18 cellular contexts compared by ENCODE assay signal in the genomic region with DNA sequence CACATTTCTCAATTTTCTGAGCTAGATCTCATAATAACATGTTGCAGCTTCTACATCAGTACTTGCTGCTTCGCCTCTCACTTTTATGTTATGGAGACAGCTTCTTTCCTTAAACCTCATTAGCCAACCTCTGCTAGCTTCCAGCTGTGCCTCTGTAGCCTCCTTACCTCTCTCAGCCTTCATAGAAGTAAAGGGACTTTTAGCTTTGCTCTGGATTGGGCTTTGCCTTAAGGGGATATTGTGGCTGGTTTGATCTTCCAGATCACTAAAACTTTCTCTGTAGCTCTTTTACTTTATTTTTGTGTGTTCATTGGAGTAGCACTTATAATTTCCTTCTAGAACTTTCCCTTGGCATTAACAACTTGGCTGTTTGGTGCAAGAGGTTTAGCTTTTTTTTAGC.
A peak's percentile ranks its signal among the peaks of the same experiment; 100 is the strongest.
DNase-seq lines count a peak whose midpoint lies in the region; ATAC-seq, FAIRE-seq and TF ChIP-seq lines count a peak whose summit lies in the region.
"Had no signal": no experiment of that assay in that cellular context is flagged by ENCODE, and none has a peak within 500 bp of the region (broad histone marks: within the 10 kb centered on the region; RNA-seq: fewer than 3 reads in every experiment).

No MANE protein-coding gene starts in this region.

- H3K27ac ChIP-seq in K562 (ENCODE audit: extremely low read depth, low read depth, low read length): no peak overlapping the region
- peak overlapping the region; percentile 39 for H3K27ac ChIP-seq in neutrophil
- H3K27ac ChIP-seq: A549 had no signal

- no peak for TF ChIP-seq RAD21 in K562 (CRISPR knock-in tag; conservative IDR thresholded peaks at IDR 0.05 in 1 of 2, IDR thresholded peaks at IDR 0.05 in 1 of 2)

- H2AFZ ChIP-seq in K562 (ENCODE audit: low read depth, low read length): no peak overlapping the region
- H2AFZ ChIP-seq: GM23338 had no signal

- no peaks in the 10 kb centered on the region for H3K27me3 Mint-ChIP-seq in activated T-cell treated with anti-CD3 and anti-CD28 coated beads, Interleukin-2, amount 50 U/mL, for 24 hours
- no peaks in the 10 kb centered on the region for H3K27me3 Mint-ChIP-seq in activated T-cell treated with anti-CD3 and anti-CD28 coated beads, Interleukin-2, amount 50 U/mL, for 72 hours (ENCODE audit: low read depth)
- H3K27me3 Mint-ChIP-seq: CD4-positive, alpha-beta memory T cell had no signal

- H3K9me3 ChIP-seq in K562 (replicated peaks; ENCODE audit: control insufficient read depth, insufficient read depth, low read depth, low read length): no peaks in the 10 kb centered on the region
- no peaks in the 10 kb centered on the region for H3K9me3 ChIP-seq in neutrophil
- H3K9me3 ChIP-seq: A549, Caco-2 had no signal

- no peak for DNase-seq in activated T-cell treated with anti-CD3 and anti-CD28 coated beads, Interleukin-2, amount 50 U/mL, for 24 hours
- DNase-seq in activated T-cell treated with anti-CD3 and anti-CD28 coated beads, Interleukin-2, amount 50 U/mL, for 72 hours: no peak
- no peak for DNase-seq in K562 (ENCODE audit: extremely low read depth in 1 of 4, low spot score in 3 of 4)
- no peak for DNase-seq in activated CD4-positive, alpha-beta T cell treated with anti-CD3 and anti-CD28 coated beads for 4 hours
- DNase-seq: 8988T; C1 segment of cervical spinal cord; Caco-2; CD4-positive, alpha-beta memory T cell; DMS153; EL; GDM1; H9 had no signal

- H3K27me3 ChIP-seq in K562 (ENCODE audit: control insufficient read depth in 2 of 2, insufficient read depth in 2 of 2, low read length in 2 of 2): no peaks in the 10 kb centered on the region
- H3K27me3 ChIP-seq in neutrophil: no peaks in the 10 kb centered on the region

- no peaks in the 10 kb centered on the region for H4K20me1 ChIP-seq in K562 (replicated peaks; ENCODE audit: control insufficient read depth, insufficient read depth, low read length)

- peaks cover 10% of the 10 kb centered on the region for H3K4me1 Mint-ChIP-seq in activated T-cell treated with anti-CD3 and anti-CD28 coated beads, Interleukin-2, amount 50 U/mL, for 24 hours (ENCODE audit: low read depth)
- peaks cover 5% of the 10 kb centered on the region for H3K4me1 Mint-ChIP-seq in activated T-cell treated with anti-CD3 and anti-CD28 coated beads, Interleukin-2, amount 50 U/mL, for 72 hours (ENCODE audit: low read depth)

- in situ Hi-C loops in K562 (cut with MboI): no loop called here

- no peaks in the 10 kb centered on the region for H3K9me3 Mint-ChIP-seq in activated T-cell treated with anti-CD3 and anti-CD28 coated beads, Interleukin-2, amount 50 U/mL, for 24 hours
- no peaks in the 10 kb centered on the region for H3K9me3 Mint-ChIP-seq in activated T-cell treated with anti-CD3 and anti-CD28 coated beads, Interleukin-2, amount 50 U/mL, for 72 hours
- H3K9me3 Mint-ChIP-seq: CD4-positive, alpha-beta memory T cell; GM23338; H9 had no signal

- 50% methylated on average over 1 of the region's 1 CpG for WGBS in K562 (ENCODE audit: insufficient coverage, low coverage, missing lambda C conversion rate)

- POLR2A ChIA-PET in K562 (lab: Yijun Ruan, JAX): interaction anchor here (0.6 kb wide), 1 partner anchor 160 kb away, joined by 3 read pairs; no protein-coding TSS in a partner anchor

- no peak for TF ChIP-seq POLR2A in K562 (conservative IDR thresholded peaks at IDR 0.05)

- H3K9me1 ChIP-seq in K562 (ENCODE audit: control insufficient read depth, insufficient read depth, low read length): no peaks in the 10 kb centered on the region

- H3K9ac ChIP-seq in K562 (ENCODE audit: insufficient read depth in 1 of 2, low read depth in 2 of 2, low read length in 2 of 2): no peak overlapping the region

- CTCF ChIA-PET in K562 (lab: Yijun Ruan, JAX; ENCODE audit: low intra/inter-chr PET ratio): no interaction called here

- intact Hi-C loops in K562 (cut with micrococcal nuclease): no loop called here

- no peak overlapping the region for H3K4me3 Mint-ChIP-seq in activated T-cell treated with anti-CD3 and anti-CD28 coated beads, Interleukin-2, amount 50 U/mL, for 24 hours
- no peak overlapping the region for H3K4me3 Mint-ChIP-seq in activated T-cell treated with anti-CD3 and anti-CD28 coated beads, Interleukin-2, amount 50 U/mL, for 72 hours
- H3K4me3 Mint-ChIP-seq: CD4-positive, alpha-beta memory T cell; GM23338; H9 had no signal

- no peak for FAIRE-seq in K562 (lab: Jason Lieb, UNC)
- FAIRE-seq: A549, GM12878 had no signal

- no peak for TF ChIP-seq EP300 in K562 (IDR thresholded peaks at IDR 0.05; ENCODE audit: low read length)

- no TSS peak for BruUV-seq in K562 (replicated peaks; lab: Mats Ljungman, UMichigan)

- no peak overlapping the region for H3K4me2 ChIP-seq in K562 (ENCODE audit: insufficient read depth, low read length)
- H3K4me2 ChIP-seq: A549, GM23338 had no signal

- peak overlapping the region; percentile 14 for H3K27ac Mint-ChIP-seq in activated T-cell treated with anti-CD3 and anti-CD28 coated beads, Interleukin-2, amount 50 U/mL, for 24 hours
- no peak overlapping the region for H3K27ac Mint-ChIP-seq in activated T-cell treated with anti-CD3 and anti-CD28 coated beads, Interleukin-2, amount 50 U/mL, for 72 hours
- H3K27ac Mint-ChIP-seq: GM23338, H9 had no signal

- H3K4me3 ChIP-seq in K562 (no peak overlapping the region), neutrophil (ENCODE audit: low read depth in 1 of 2, low read length in 1 of 2) (no peak overlapping the region)
- H3K4me3 ChIP-seq: A549, GM12878, GM23338 had no signal

- TF ChIP-seq CTCF in K562 (IDR thresholded peaks at IDR 0.05 in 2 of 3, conservative IDR thresholded peaks at IDR 0.05 in 1 of 3; ENCODE audit: insufficient read depth in 2 of 3, low read depth in 1 of 3, low read length in 3 of 3) (no peak), neutrophil (IDR thresholded peaks at IDR 0.05) (no peak)

- H3K4me1 ChIP-seq in K562 (replicated peaks in 1 of 2; ENCODE audit: control insufficient read depth in 2 of 2, insufficient read depth in 2 of 2, low read length in 2 of 2): no peaks in the 10 kb centered on the region
- peaks cover 0 to 5% of the 10 kb centered on the region in 2 experiments for H3K4me1 ChIP-seq in neutrophil (ENCODE audit: control insufficient read depth in 1 of 2, insufficient read depth in 1 of 2, low read depth in 1 of 2, low read length in 1 of 2)
- H3K4me1 ChIP-seq: A549, Caco-2 had no signal

- H3K36me3 ChIP-seq in K562 (ENCODE audit: control insufficient read depth, insufficient read depth, low read length) (peaks cover 3% of the 10 kb centered on the region; the same call in 1 of the 3 replicates), neutrophil (peaks cover 15% of the 10 kb centered on the region)

- no peaks in the 10 kb centered on the region for H3K79me2 ChIP-seq in K562 (ENCODE audit: control insufficient read depth, insufficient read depth, low read length)

- ATAC-seq in activated T-cell treated with anti-CD3 and anti-CD28 coated beads, Interleukin-2, amount 50 U/mL, for 72 hours (replicated peaks in 1 of 2): no peak
- ATAC-seq in K562 (no peak), HG03175 (IDR thresholded peaks at IDR 0.05; ENCODE audit: unreplicated experiment) (no peak)
- ATAC-seq: A549, GM12878, GM23338, HCT116 had no signal

- peaks cover 25% of the 10 kb centered on the region for H3K36me3 Mint-ChIP-seq in activated T-cell treated with anti-CD3 and anti-CD28 coated beads, Interleukin-2, amount 50 U/mL, for 24 hours (ENCODE audit: low read depth)
- peaks cover 3 to 8% of the 10 kb centered on the region in 2 donors for H3K36me3 Mint-ChIP-seq in activated T-cell treated with anti-CD3 and anti-CD28 coated beads, Interleukin-2, amount 50 U/mL, for 72 hours (ENCODE audit: insufficient read depth in 2 of 2)

TF ChIP-seq in K562, 482 proteins besides CTCF, POLR2A, EP300 and RAD21:
- no peak for TF ChIP-seq MYNN (IDR thresholded peaks at IDR 0.05)
- TF ChIP-seq MYNN (CRISPR knock-in tag; IDR thresholded peaks at IDR 0.05): 0 out of 2 replicates have a peak, but pooled peaks have one; percentile 4
- no peak for TF ChIP-seq KDM4B (IDR thresholded peaks at IDR 0.05; ENCODE audit: borderline replicate concordance in 2 of 2, low read depth in 1 of 2)
